13 cellular contexts compared by ENCODE assay signal in the genomic region with DNA sequence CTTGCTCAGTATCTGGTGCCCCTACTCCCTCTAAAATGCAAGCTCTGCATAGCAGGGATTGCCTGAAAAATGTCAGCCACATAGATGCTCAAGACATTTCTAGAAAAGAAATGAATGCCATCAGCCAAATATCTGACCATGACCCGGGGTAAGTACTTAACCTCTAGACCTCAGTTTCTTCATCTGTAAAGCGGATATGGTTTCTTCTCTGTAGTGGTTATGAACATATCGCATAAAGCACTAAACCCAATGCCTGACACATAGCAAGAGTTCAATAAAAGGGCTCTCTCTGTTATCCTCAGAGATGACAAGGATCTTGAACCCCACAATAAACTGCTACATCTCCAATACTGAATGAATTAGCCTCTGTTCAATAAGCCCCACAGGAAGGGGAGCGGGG.
DNase-seq lines count a peak whose midpoint lies in the region; ATAC-seq and TF ChIP-seq lines count a peak whose summit lies in the region.
"Had no signal": no experiment of that assay in that cellular context is flagged by ENCODE, and none has a peak within 500 bp of the region (broad histone marks: within the 10 kb centered on the region; RNA-seq: fewer than 3 reads in every experiment).

No MANE protein-coding gene starts in this region.

- H3K9me3 Mint-ChIP-seq in activated naive CD8-positive, alpha-beta T cell treated with anti-CD3 and anti-CD28 coated beads for 36 hours = no peaks in the 10 kb centered on the region
- H3K9me3 Mint-ChIP-seq: neural crest cell had no signal

- no peaks in the 10 kb centered on the region for H3K36me3 Mint-ChIP-seq in activated naive CD8-positive, alpha-beta T cell treated with anti-CD3 and anti-CD28 coated beads for 36 hours
- H3K36me3 Mint-ChIP-seq: CD14-positive monocyte had no signal

- H3K27me3 Mint-ChIP-seq in activated naive CD8-positive, alpha-beta T cell treated with anti-CD3 and anti-CD28 coated beads for 36 hours = peaks cover 3% of the 10 kb centered on the region

- no peak for TF ChIP-seq CTCF in GM06990 (IDR thresholded peaks at IDR 0.05; ENCODE audit: insufficient read depth, low read length, poor library complexity, severe bottlenecking)

- H3K27me3 ChIP-seq in GM06990 (replicated peaks; ENCODE audit: control insufficient read depth, insufficient read depth, low read length) = no peaks in the 10 kb centered on the region

- H3K27ac Mint-ChIP-seq in activated naive CD8-positive, alpha-beta T cell treated with anti-CD3 and anti-CD28 coated beads for 36 hours = peak overlapping the region; percentile 3

- peak; percentile 46 for DNase-seq in GM06990 (ENCODE audit: extremely low read depth, insufficient read length)
- DNase-seq in activated naive CD8-positive, alpha-beta T cell treated with anti-CD3 and anti-CD28 coated beads for 36 hours = no peak
- DNase-seq in occipital lobe (lab: John Stamatoyannopoulos, UW) = no peak
- DNase-seq in retina = no peak
- no peak for DNase-seq in COLO668 (lab: John Stamatoyannopoulos, UW; ENCODE audit: unreplicated experiment)
- DNase-seq: cerebellar nuclear complex; NCI-H187 treated with DMSO at 0.1 percent for 48 hours; stimulated activated CD4-positive, alpha-beta T cell treated with anti-CD3 and anti-CD28 coated beads, Interleukin-12 subunit alpha, Interleukin-12 subunit beta, amount 100 ng/mL, for 4 hours had no signal

- ATAC-seq in GM18909 (IDR thresholded peaks at IDR 0.05; ENCODE audit: poor library complexity, unreplicated experiment) (peak; percentile 46), HG03039 (IDR thresholded peaks at IDR 0.05; ENCODE audit: unreplicated experiment) (peak; percentile 30), GM21576 (IDR thresholded peaks at IDR 0.05; ENCODE audit: unreplicated experiment) (no peak)

- H3K4me3 ChIP-seq in GM06990 (replicated peaks; ENCODE audit: low read depth, low read length) = no peak overlapping the region

- H3K4me3 Mint-ChIP-seq in activated naive CD8-positive, alpha-beta T cell treated with anti-CD3 and anti-CD28 coated beads for 36 hours = no peak overlapping the region
- H3K4me3 Mint-ChIP-seq: CD14-positive monocyte, neural crest cell had no signal

- H3K4me1 Mint-ChIP-seq in activated naive CD8-positive, alpha-beta T cell treated with anti-CD3 and anti-CD28 coated beads for 36 hours = peaks cover 56% of the 10 kb centered on the region

- no peaks in the 10 kb centered on the region for H3K36me3 ChIP-seq in GM06990 (ENCODE audit: control insufficient read depth, insufficient read depth, low read length)
